In genomic region chr9:122347348-122348287, GRCh38 we compare ENCODE assay signal across 2 cellular contexts.
TF ChIP-seq lines count a peak whose summit lies in the region.

No MANE protein-coding gene starts in this region.

TF ChIP-seq in GM23338, 12 proteins besides CTCF, POLR2A, EP300 and RAD21 (continued from another document):
- TF ChIP-seq POLR2AphosphoS5 (IDR thresholded peaks at IDR 0.05; ENCODE audit: low read depth) = no peak
- TF ChIP-seq ZNF462 (CRISPR knock-in tag; IDR thresholded peaks at IDR 0.05) = no peak
- TF ChIP-seq REST (IDR thresholded peaks at IDR 0.05; ENCODE audit: unreplicated experiment) = no peak
- TF ChIP-seq JUNB (IDR thresholded peaks at IDR 0.05; ENCODE audit: unreplicated experiment) = no peak

TF ChIP-seq in H1, 55 proteins besides CTCF, POLR2A, EP300 and RAD21 (continued from another document):
- TF ChIP-seq, protein P1, sequence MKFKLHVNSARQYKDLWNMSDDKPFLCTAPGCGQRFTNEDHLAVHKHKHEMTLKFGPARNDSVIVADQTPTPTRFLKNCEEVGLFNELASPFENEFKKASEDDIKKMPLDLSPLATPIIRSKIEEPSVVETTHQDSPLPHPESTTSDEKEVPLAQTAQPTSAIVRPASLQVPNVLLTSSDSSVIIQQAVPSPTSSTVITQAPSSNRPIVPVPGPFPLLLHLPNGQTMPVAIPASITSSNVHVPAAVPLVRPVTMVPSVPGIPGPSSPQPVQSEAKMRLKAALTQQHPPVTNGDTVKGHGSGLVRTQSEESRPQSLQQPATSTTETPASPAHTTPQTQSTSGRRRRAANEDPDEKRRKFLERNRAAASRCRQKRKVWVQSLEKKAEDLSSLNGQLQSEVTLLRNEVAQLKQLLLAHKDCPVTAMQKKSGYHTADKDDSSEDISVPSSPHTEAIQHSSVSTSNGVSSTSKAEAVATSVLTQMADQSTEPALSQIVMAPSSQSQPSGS (IDR thresholded peaks at IDR 0.05; ENCODE audit: low read length) = no peak
- no peak for TF ChIP-seq SIN3A (conservative IDR thresholded peaks at IDR 0.05 in 1 of 2, IDR thresholded peaks at IDR 0.05 in 1 of 2; ENCODE audit: low read depth in 1 of 2, low read length in 2 of 2)
- no peak for TF ChIP-seq HDAC6 (IDR thresholded peaks at IDR 0.05; ENCODE audit: low read depth, low read length)
- peak; percentile 65; the same call in 1 of the 2 replicates for TF ChIP-seq KDM1A (IDR thresholded peaks at IDR 0.05; ENCODE audit: borderline replicate concordance, low read length)
